1 cellular context compared by ENCODE assay signal in the genomic region with DNA sequence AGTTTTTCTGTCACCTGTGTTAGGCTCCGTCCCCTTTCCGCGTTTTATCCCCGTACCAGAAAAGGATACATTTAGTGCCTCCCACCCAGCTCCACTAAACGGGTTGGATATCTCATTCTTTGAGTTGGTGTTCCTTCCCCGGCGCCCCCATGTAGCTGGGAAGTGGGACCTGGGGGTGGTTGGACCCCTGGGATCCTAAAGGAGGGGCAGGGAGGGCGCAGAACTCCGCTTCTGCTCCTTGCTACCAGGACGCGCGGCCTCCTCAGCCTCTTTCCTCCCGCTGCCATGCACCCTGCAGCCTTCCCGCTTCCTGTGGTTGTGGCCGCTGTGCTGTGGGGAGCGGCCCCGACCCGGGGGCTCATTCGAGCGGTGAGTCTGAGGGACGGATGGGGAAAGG.
TF ChIP-seq lines count a peak whose summit lies in the region.

No MANE protein-coding gene starts in this region.

TF ChIP-seq in GM12878, 131 proteins besides CTCF, POLR2A, EP300 and RAD21 (continued from another document):
- TF ChIP-seq ATF7 (IDR thresholded peaks at IDR 0.05; ENCODE audit: low read depth) (no peak), E2F8 (IDR thresholded peaks at IDR 0.05; ENCODE audit: low read depth, partially characterized antibody) (no peak), SPI1 (IDR thresholded peaks at IDR 0.05; ENCODE audit: borderline replicate concordance, insufficient read depth, low read depth, low read length) (no peak), EED (IDR thresholded peaks at IDR 0.05; ENCODE audit: low read depth) (peak; percentile 46; the same call in 1 of the 2 replicates), EZH2 (IDR thresholded peaks at IDR 0.05; ENCODE audit: borderline replicate concordance, control insufficient read depth, low read depth, low read length) (no peak), MXI1 (IDR thresholded peaks at IDR 0.05; ENCODE audit: low read depth, low read length) (no peak; the same call in 1 of the 2 replicates), CBFB (IDR thresholded peaks at IDR 0.05; ENCODE audit: low read depth) (no peak), ZNF622 (IDR thresholded peaks at IDR 0.05) (no peak), SP1 (IDR thresholded peaks at IDR 0.05; ENCODE audit: low read depth, low read length) (no peak), NFYA (IDR thresholded peaks at IDR 0.05; ENCODE audit: borderline replicate concordance, low read depth, low read length) (no peak), ASH2L (IDR thresholded peaks at IDR 0.05; ENCODE audit: borderline replicate concordance, low read depth) (no peak), CBX5 (IDR thresholded peaks at IDR 0.05; ENCODE audit: low read depth) (no peak), NKRF (conservative IDR thresholded peaks at IDR 0.05) (peak; percentile 64; the same call in 1 of the 2 replicates), TCF12 (IDR thresholded peaks at IDR 0.05; ENCODE audit: low read depth, low read length) (no peak), GATAD2B (conservative IDR thresholded peaks at IDR 0.05; ENCODE audit: low read depth) (no peak; the same call in 1 of the 2 replicates), PBX3 (IDR thresholded peaks at IDR 0.05; ENCODE audit: insufficient replicate concordance, low read depth, low read length) (no peak), IRF4 (IDR thresholded peaks at IDR 0.05; ENCODE audit: low read depth, low read length) (no peak), POLR2AphosphoS5 (IDR thresholded peaks at IDR 0.05; ENCODE audit: low read length) (no peak; the same call in 1 of the 2 replicates), IKZF1 (conservative IDR thresholded peaks at IDR 0.05) (peak; percentile 53), TAF1 (IDR thresholded peaks at IDR 0.05; ENCODE audit: borderline replicate concordance, low read depth, low read length) (no peak), ELK1 (IDR thresholded peaks at IDR 0.05; ENCODE audit: low read depth, low read length) (no peak), NFXL1 (IDR thresholded peaks at IDR 0.05; ENCODE audit: borderline replicate concordance) (no peak), BRCA1 (IDR thresholded peaks at IDR 0.05; ENCODE audit: low read depth, low read length) (no peak), RB1 (IDR thresholded peaks at IDR 0.05; ENCODE audit: borderline replicate concordance) (no peak)
- TF ChIP-seq, protein P1, sequence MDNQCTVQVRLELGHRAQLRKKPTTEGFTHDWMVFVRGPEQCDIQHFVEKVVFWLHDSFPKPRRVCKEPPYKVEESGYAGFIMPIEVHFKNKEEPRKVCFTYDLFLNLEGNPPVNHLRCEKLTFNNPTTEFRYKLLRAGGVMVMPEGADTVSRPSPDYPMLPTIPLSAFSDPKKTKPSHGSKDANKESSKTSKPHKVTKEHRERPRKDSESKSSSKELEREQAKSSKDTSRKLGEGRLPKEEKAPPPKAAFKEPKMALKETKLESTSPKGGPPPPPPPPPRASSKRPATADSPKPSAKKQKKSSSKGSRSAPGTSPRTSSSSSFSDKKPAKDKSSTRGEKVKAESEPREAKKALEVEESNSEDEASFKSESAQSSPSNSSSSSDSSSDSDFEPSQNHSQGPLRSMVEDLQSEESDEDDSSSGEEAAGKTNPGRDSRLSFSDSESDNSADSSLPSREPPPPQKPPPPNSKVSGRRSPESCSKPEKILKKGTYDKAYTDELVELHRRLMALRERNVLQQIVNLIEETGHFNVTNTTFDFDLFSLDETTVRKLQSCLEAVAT (IDR thresholded peaks at IDR 0.05) = no peak
- TF ChIP-seq, protein P2, sequence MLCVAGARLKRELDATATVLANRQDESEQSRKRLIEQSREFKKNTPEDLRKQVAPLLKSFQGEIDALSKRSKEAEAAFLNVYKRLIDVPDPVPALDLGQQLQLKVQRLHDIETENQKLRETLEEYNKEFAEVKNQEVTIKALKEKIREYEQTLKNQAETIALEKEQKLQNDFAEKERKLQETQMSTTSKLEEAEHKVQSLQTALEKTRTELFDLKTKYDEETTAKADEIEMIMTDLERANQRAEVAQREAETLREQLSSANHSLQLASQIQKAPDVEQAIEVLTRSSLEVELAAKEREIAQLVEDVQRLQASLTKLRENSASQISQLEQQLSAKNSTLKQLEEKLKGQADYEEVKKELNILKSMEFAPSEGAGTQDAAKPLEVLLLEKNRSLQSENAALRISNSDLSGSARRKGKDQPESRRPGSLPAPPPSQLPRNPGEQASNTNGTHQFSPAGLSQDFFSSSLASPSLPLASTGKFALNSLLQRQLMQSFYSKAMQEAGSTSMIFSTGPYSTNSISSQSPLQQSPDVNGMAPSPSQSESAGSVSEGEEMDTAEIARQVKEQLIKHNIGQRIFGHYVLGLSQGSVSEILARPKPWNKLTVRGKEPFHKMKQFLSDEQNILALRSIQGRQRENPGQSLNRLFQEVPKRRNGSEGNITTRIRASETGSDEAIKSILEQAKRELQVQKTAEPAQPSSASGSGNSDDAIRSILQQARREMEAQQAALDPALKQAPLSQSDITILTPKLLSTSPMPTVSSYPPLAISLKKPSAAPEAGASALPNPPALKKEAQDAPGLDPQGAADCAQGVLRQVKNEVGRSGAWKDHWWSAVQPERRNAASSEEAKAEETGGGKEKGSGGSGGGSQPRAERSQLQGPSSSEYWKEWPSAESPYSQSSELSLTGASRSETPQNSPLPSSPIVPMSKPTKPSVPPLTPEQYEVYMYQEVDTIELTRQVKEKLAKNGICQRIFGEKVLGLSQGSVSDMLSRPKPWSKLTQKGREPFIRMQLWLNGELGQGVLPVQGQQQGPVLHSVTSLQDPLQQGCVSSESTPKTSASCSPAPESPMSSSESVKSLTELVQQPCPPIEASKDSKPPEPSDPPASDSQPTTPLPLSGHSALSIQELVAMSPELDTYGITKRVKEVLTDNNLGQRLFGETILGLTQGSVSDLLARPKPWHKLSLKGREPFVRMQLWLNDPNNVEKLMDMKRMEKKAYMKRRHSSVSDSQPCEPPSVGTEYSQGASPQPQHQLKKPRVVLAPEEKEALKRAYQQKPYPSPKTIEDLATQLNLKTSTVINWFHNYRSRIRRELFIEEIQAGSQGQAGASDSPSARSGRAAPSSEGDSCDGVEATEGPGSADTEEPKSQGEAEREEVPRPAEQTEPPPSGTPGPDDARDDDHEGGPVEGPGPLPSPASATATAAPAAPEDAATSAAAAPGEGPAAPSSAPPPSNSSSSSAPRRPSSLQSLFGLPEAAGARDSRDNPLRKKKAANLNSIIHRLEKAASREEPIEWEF (IDR thresholded peaks at IDR 0.05; ENCODE audit: insufficient replicate concordance, low read depth, low read length) = no peak
